In genomic region chr14:21902561-21903199, GRCh38 we compare ENCODE assay signal across 9 cellular contexts.
DNase-seq lines count a peak whose midpoint lies in the region; ATAC-seq and TF ChIP-seq lines count a peak whose summit lies in the region.
"Had no signal": no experiment of that assay in that cellular context is flagged by ENCODE, and none has a peak within 500 bp of the region (broad histone marks: within the 10 kb centered on the region; RNA-seq: fewer than 3 reads in every experiment).

No MANE protein-coding gene starts in this region.

- peak overlapping the region; percentile 72 for H3K27ac Mint-ChIP-seq in activated CD8-positive, alpha-beta memory T cell treated with anti-CD3 and anti-CD28 coated beads, Interleukin-2, amount 10 ng/mL, durations not matched to agents 7 days and 5 days
- peak overlapping the region in 1 of 2 donors; percentile 57 for H3K27ac Mint-ChIP-seq in stimulated activated naive CD8-positive, alpha-beta T cell treated with anti-CD3 and anti-CD28 coated beads, Interleukin-15, amount 100 ng/mL, for 72 hours

- DNase-seq in activated CD8-positive, alpha-beta memory T cell treated with anti-CD3 and anti-CD28 coated beads, Interleukin-2, amount 10 ng/mL, durations not matched to agents 7 days and 5 days: peak; percentile 49
- no peak for DNase-seq in activated CD8-positive, alpha-beta memory T cell treated with anti-CD3 and anti-CD28 coated beads, Interleukin-2, amount 50 U/mL, for 48 hours
- peak; percentile 40 for DNase-seq in activated CD4-positive, CD25-positive, alpha-beta regulatory T cell treated with anti-CD3 and anti-CD28 coated beads, Interleukin-2, amount 50 U/mL, for 72 hours
- DNase-seq in epithelial cell of esophagus (ENCODE audit: low read depth) (no peak), HK-2 (ENCODE audit: unreplicated experiment) (no peak)
- peak in 1 of 2 donors; percentile 19 for DNase-seq in stimulated activated naive CD8-positive, alpha-beta T cell treated with anti-CD3 and anti-CD28 coated beads, Interleukin-15, amount 100 ng/mL, for 72 hours
- DNase-seq: NCI-H1417 had no signal

- H3K4me1 Mint-ChIP-seq in activated CD8-positive, alpha-beta memory T cell treated with anti-CD3 and anti-CD28 coated beads, Interleukin-2, amount 10 ng/mL, durations not matched to agents 7 days and 5 days: peaks cover 13% of the 10 kb centered on the region
- peaks cover 15% of the 10 kb centered on the region for H3K4me1 Mint-ChIP-seq in stimulated activated naive CD8-positive, alpha-beta T cell treated with anti-CD3 and anti-CD28 coated beads, Interleukin-15, amount 100 ng/mL, for 72 hours

- peak; percentile 35 for TF ChIP-seq CTCF in epithelial cell of esophagus (IDR thresholded peaks at IDR 0.05; ENCODE audit: insufficient read depth, low read depth, low read length, missing control alignments)

- H3K27me3 Mint-ChIP-seq in activated CD8-positive, alpha-beta memory T cell treated with anti-CD3 and anti-CD28 coated beads, Interleukin-2, amount 10 ng/mL, durations not matched to agents 7 days and 5 days: peaks cover 5% of the 10 kb centered on the region
- H3K27me3 Mint-ChIP-seq in stimulated activated naive CD8-positive, alpha-beta T cell treated with anti-CD3 and anti-CD28 coated beads, Interleukin-15, amount 100 ng/mL, for 72 hours: no peaks in the 10 kb centered on the region

- peak overlapping the region; percentile 67 for H3K4me3 Mint-ChIP-seq in activated CD8-positive, alpha-beta memory T cell treated with anti-CD3 and anti-CD28 coated beads, Interleukin-2, amount 10 ng/mL, durations not matched to agents 7 days and 5 days
- peak overlapping the region; percentile 64 to 65 for H3K4me3 Mint-ChIP-seq in stimulated activated naive CD8-positive, alpha-beta T cell treated with anti-CD3 and anti-CD28 coated beads, Interleukin-15, amount 100 ng/mL, for 72 hours

- H3K9me3 Mint-ChIP-seq in activated CD8-positive, alpha-beta memory T cell treated with anti-CD3 and anti-CD28 coated beads, Interleukin-2, amount 10 ng/mL, durations not matched to agents 7 days and 5 days (ENCODE audit: low read depth): no peaks in the 10 kb centered on the region
- H3K9me3 Mint-ChIP-seq in stimulated activated naive CD8-positive, alpha-beta T cell treated with anti-CD3 and anti-CD28 coated beads, Interleukin-15, amount 100 ng/mL, for 72 hours: peaks cover 0 to 6% of the 10 kb centered on the region in 2 donors

- peak; percentile 84 for ATAC-seq in activated CD8-positive, alpha-beta memory T cell treated with anti-CD3 and anti-CD28 coated beads, Interleukin-2, amount 10 ng/mL, durations not matched to agents 7 days and 5 days
- ATAC-seq in stimulated activated naive CD8-positive, alpha-beta T cell treated with anti-CD3 and anti-CD28 coated beads, Interleukin-15, amount 100 ng/mL, for 72 hours: peak; percentile 78
- ATAC-seq in HG02970 (IDR thresholded peaks at IDR 0.05; ENCODE audit: low FRiP score, unreplicated experiment) (no peak), GM19455 (IDR thresholded peaks at IDR 0.05; ENCODE audit: unreplicated experiment) (no peak)

- CTCF ChIA-PET in activated CD8-positive, alpha-beta memory T cell treated with anti-CD3 and anti-CD28 coated beads, Interleukin-2, amount 10 ng/mL, durations not matched to agents 7 days and 5 days (lab: Charles Lee): interaction anchor here (0.8 kb wide), 2 partner anchors 11 to 654 kb away, joined by 3 read pairs; no protein-coding TSS in a partner anchor

- no peak overlapping the region for H3K4me3 ChIP-seq in epithelial cell of esophagus (ENCODE audit: low read length)

- no peaks in the 10 kb centered on the region for H3K36me3 Mint-ChIP-seq in activated CD8-positive, alpha-beta memory T cell treated with anti-CD3 and anti-CD28 coated beads, Interleukin-2, amount 10 ng/mL, durations not matched to agents 7 days and 5 days

Comparison
In these comparisons a context has a peak if more than half of its experiments do, and no peak if none do; other contexts are left out.
1. DNase-seq: peak in activated CD8-positive, alpha-beta memory T cell treated with anti-CD3 and anti-CD28 coated beads, Interleukin-2, amount 10 ng/mL, durations not matched to agents 7 days and 5 days (single experiment) and activated CD4-positive, CD25-positive, alpha-beta regulatory T cell treated with anti-CD3 and anti-CD28 coated beads, Interleukin-2, amount 50 U/mL, for 72 hours (single experiment); none in activated CD8-positive, alpha-beta memory T cell treated with anti-CD3 and anti-CD28 coated beads, Interleukin-2, amount 50 U/mL, for 48 hours (single experiment), epithelial cell of esophagus (single experiment) and HK-2 (single experiment).
2. ATAC-seq: peak in activated CD8-positive, alpha-beta memory T cell treated with anti-CD3 and anti-CD28 coated beads, Interleukin-2, amount 10 ng/mL, durations not matched to agents 7 days and 5 days (single experiment) and stimulated activated naive CD8-positive, alpha-beta T cell treated with anti-CD3 and anti-CD28 coated beads, Interleukin-15, amount 100 ng/mL, for 72 hours (single experiment); none in HG02970 (single experiment) and GM19455 (single experiment).